In genomic region chr9:115411516-115411915, GRCh38 we compare ENCODE assay signal across 22 cellular contexts.
DNase-seq lines count a peak whose midpoint lies in the region; FAIRE-seq and TF ChIP-seq lines count a peak whose summit lies in the region.
"Had no signal": no experiment of that assay in that cellular context is flagged by ENCODE, and none has a peak within 500 bp of the region (broad histone marks: within the 10 kb centered on the region; RNA-seq: fewer than 3 reads in every experiment).

No MANE protein-coding gene starts in this region.

- no peaks in the 10 kb centered on the region for H3K27me3 ChIP-seq in fibroblast of lung (ENCODE audit: control insufficient read depth, insufficient read depth, low read length)
- no peaks in the 10 kb centered on the region for H3K27me3 ChIP-seq in smooth muscle cell (ENCODE audit: low read depth)

- WGBS in smooth muscle cell (ENCODE audit: low lambda C conversion rate), result 82% methylated on average over 1 of the region's 1 CpG

- H3K4me2 ChIP-seq in fibroblast of lung (ENCODE audit: extremely low read depth, insufficient read depth, low read length) (no peak overlapping the region), smooth muscle cell (peak overlapping the region; percentile 31)
- H3K4me2 ChIP-seq: KMS-11 had no signal

- H3F3A ChIP-seq in smooth muscle cell (ENCODE audit: low read depth), result peaks cover 14% of the 10 kb centered on the region

- H3K4me3 ChIP-seq in SK-N-MC, result no peak overlapping the region
- H3K4me3 ChIP-seq in fibroblast of lung (replicated peaks in 1 of 4; ENCODE audit: control extremely low read depth in 1 of 4, insufficient read depth in 1 of 4, low read depth in 3 of 4, low read length in 4 of 4), result no peak overlapping the region
- no peak overlapping the region for H3K4me3 ChIP-seq in smooth muscle cell
- H3K4me3 ChIP-seq: GM12878 had no signal

- H3K9me3 ChIP-seq in SK-N-MC (ENCODE audit: low read depth, low read length), result no peaks in the 10 kb centered on the region
- H3K9me3 ChIP-seq in fibroblast of lung (ENCODE audit: control insufficient read depth, insufficient read depth, low read depth, low read length), result no peaks in the 10 kb centered on the region
- no peaks in the 10 kb centered on the region for H3K9me3 ChIP-seq in smooth muscle cell (replicated peaks; ENCODE audit: low read depth)
- H3K9me3 ChIP-seq: Caco-2 had no signal

- H3K4me1 ChIP-seq in fibroblast of lung (ENCODE audit: control insufficient read depth, extremely low read depth, insufficient read depth, low read length) (peaks cover 5% of the 10 kb centered on the region), smooth muscle cell (ENCODE audit: low read depth) (peaks cover 7% of the 10 kb centered on the region)
- H3K4me1 ChIP-seq: Caco-2 had no signal

- FAIRE-seq in GM12891 (lab: Jason Lieb, UNC), result no peak
- FAIRE-seq: GM12878, GM18507, HepG2 had no signal

- H4K20me1 ChIP-seq in fibroblast of lung (ENCODE audit: control insufficient read depth, extremely low read depth, insufficient read depth, low read length) (no peaks in the 10 kb centered on the region), smooth muscle cell (ENCODE audit: low read depth) (no peaks in the 10 kb centered on the region)

- DNase-seq in GM04504 (ENCODE audit: low read depth) (peak; percentile 29), SK-N-MC (ENCODE audit: low read depth, low spot score) (no peak), fibroblast of lung (ENCODE audit: low read depth in 2 of 2) (peak; percentile 14 to 79), smooth muscle cell (lab: John Stamatoyannopoulos, UW; ENCODE audit: unreplicated experiment) (no peak), GM12891 (ENCODE audit: insufficient read length, low spot score) (no peak), foreskin melanocyte (no peak), AG08396 (ENCODE audit: low spot score) (no peak)
- DNase-seq in activated naive CD4-positive, alpha-beta T cell (lab: John Stamatoyannopoulos, UW), result no peak
- DNase-seq: ACHN; Caco-2; CD4-positive, CD25-positive, alpha-beta regulatory T cell; GF-D8; H7; NCI-H1417 treated with DMSO at 0.1 percent for 48 hours; NCI-H1930; NCI-H345; NCI-H524 treated with DMSO at 0.1 percent for 48 hours; SHP77 had no signal

- TF ChIP-seq CTCF in fibroblast of lung (conservative IDR thresholded peaks at IDR 0.05 in 1 of 2, IDR thresholded peaks at IDR 0.05 in 1 of 2; ENCODE audit: low read depth in 1 of 2, low read length in 2 of 2) (no peak), smooth muscle cell (IDR thresholded peaks at IDR 0.05; ENCODE audit: borderline replicate concordance, insufficient read depth, poor library complexity, severe bottlenecking) (no peak)

- peak overlapping the region; percentile 99 for H3K27ac ChIP-seq in SK-N-MC
- H3K27ac ChIP-seq in fibroblast of lung (ENCODE audit: insufficient read depth, low read length), result no peak overlapping the region
- H3K27ac ChIP-seq in smooth muscle cell (ENCODE audit: low read depth), result peak overlapping the region; percentile 84
- H3K27ac ChIP-seq: KMS-11 had no signal

- peak overlapping the region; percentile 37 for H3K9ac ChIP-seq in SK-N-MC (ENCODE audit: insufficient read length)
- H3K9ac ChIP-seq in fibroblast of lung (ENCODE audit: insufficient read depth, low read length), result no peak overlapping the region
- H3K9ac ChIP-seq in smooth muscle cell (ENCODE audit: low read depth), result peak overlapping the region; percentile 9
- H3K9ac ChIP-seq: KMS-11 had no signal

- TF ChIP-seq POLR2A in GM12891 (IDR thresholded peaks at IDR 0.05; ENCODE audit: low read depth, low read length), result no peak

- H2AFZ ChIP-seq in fibroblast of lung (ENCODE audit: low read length) (no peak overlapping the region), smooth muscle cell (ENCODE audit: low read depth) (no peak overlapping the region)

- H3K79me2 ChIP-seq in fibroblast of lung (ENCODE audit: control insufficient read depth, insufficient read depth, low read length), result no peaks in the 10 kb centered on the region
- no peaks in the 10 kb centered on the region for H3K79me2 ChIP-seq in smooth muscle cell (ENCODE audit: low read depth)

- H3K36me3 ChIP-seq in SK-N-MC (ENCODE audit: insufficient read depth, low read length), result peaks cover 7% of the 10 kb centered on the region; the same call in 1 of the 2 replicates
- H3K36me3 ChIP-seq in fibroblast of lung (ENCODE audit: control insufficient read depth, insufficient read depth, low read length), result no peaks in the 10 kb centered on the region
- no peaks in the 10 kb centered on the region for H3K36me3 ChIP-seq in smooth muscle cell (ENCODE audit: low read depth)

TF ChIP-seq in GM12891, 5 proteins besides CTCF, POLR2A, EP300 and RAD21:
- TF ChIP-seq POU2F2 (IDR thresholded peaks at IDR 0.05; ENCODE audit: low read depth, low read length), result no peak
- no peak for TF ChIP-seq PAX5 (IDR thresholded peaks at IDR 0.05; ENCODE audit: insufficient read depth, low read length, severe bottlenecking)
- no peak for TF ChIP-seq TAF1 (IDR thresholded peaks at IDR 0.05; ENCODE audit: low read depth, low read length)
- no peak for TF ChIP-seq POLR2AphosphoS5 (IDR thresholded peaks at IDR 0.05; ENCODE audit: low read depth, low read length)
- TF ChIP-seq SPI1 (IDR thresholded peaks at IDR 0.05; ENCODE audit: low read depth, low read length), result no peak

Comparison
In these comparisons a context has a peak if more than half of its experiments do, and no peak if none do; other contexts are left out.
1. DNase-seq: peak in GM04504 (single experiment) and fibroblast of lung (2 of 2); none in SK-N-MC (single experiment), smooth muscle cell (single experiment), activated naive CD4-positive, alpha-beta T cell (0 of 4), GM12891 (single experiment), foreskin melanocyte (single experiment) and AG08396 (single experiment).